ENCODE assay signal across 8 cellular contexts in the genomic region with DNA sequence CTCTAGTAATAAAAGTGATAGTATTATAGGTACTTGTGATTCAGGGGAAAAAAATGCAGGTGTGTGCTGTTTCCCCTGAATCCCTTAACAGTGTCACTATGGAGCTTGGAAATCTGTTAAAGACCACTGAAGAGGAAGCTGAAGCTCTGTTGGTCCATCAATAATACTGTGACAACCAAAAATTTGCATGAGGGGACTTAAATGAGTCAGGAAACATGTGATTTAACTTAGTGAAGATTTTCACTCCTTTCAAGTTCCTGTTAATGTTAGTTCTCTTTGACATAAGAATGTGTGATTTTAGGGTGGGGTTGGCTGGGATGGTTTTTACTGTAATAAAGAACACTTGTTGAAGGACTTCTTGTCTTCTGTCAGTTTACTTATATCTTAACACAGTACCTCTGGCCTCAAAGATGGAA. TPM values are rescaled to one million over a fixed set of nuclear protein-coding genes. Genes with fewer than 3 reads are reported as not detected.
DNase-seq lines count a peak whose midpoint lies in the region; ATAC-seq lines count a peak whose summit lies in the region.

No MANE protein-coding gene starts in this region.

- CTCF ChIA-PET in naive thymus-derived CD4-positive, alpha-beta T cell (lab: Charles Lee): interaction anchor here (0.6 to 0.9 kb wide), 2 partner anchors 89 to 243 kb away, joined by 3 to 5 read pairs; a partner anchor contains a TSS

- peaks cover 2 to 18% (median 9%) of the 10 kb centered on the region in 11 donors for H3K9me3 Mint-ChIP-seq in naive thymus-derived CD4-positive, alpha-beta T cell

- no peaks in the 10 kb centered on the region for H3K9me3 ChIP-seq in naive thymus-derived CD4-positive, alpha-beta T cell (ENCODE audit: control insufficient read depth in 2 of 3, low read length in 3 of 3)

- peak; percentile 51 for DNase-seq in MV-4-11 (lab: John Stamatoyannopoulos, UW)
- DNase-seq in naive thymus-derived CD4-positive, alpha-beta T cell: peak in 3 of 9 donors; percentile 19 to 47 (median 39)
- no peak for DNase-seq in NCI-H1436 (lab: John Stamatoyannopoulos, UW)
- DNase-seq in head of caudate nucleus: no peak
- no peak for DNase-seq in SHP77 (lab: John Stamatoyannopoulos, UW)
- DNase-seq in DMS79 (lab: John Stamatoyannopoulos, UW): no peak

- ATAC-seq in GM18870 (IDR thresholded peaks at IDR 0.05; ENCODE audit: unreplicated experiment) (peak; percentile 54), HG02571 (IDR thresholded peaks at IDR 0.05; ENCODE audit: unreplicated experiment) (peak; percentile 58)
- ATAC-seq in naive thymus-derived CD4-positive, alpha-beta T cell: peak; percentile 65

- H3K4me1 Mint-ChIP-seq in naive thymus-derived CD4-positive, alpha-beta T cell: peaks cover 38 to 87% (median 80%) of the 10 kb centered on the region in 7 donors

- H3K4me3 ChIP-seq in naive thymus-derived CD4-positive, alpha-beta T cell (ENCODE audit: low read length): peak overlapping the region; percentile 4

- peak overlapping the region in 8 of 10 donors; percentile 24 to 77 (median 58) for H3K4me3 Mint-ChIP-seq in naive thymus-derived CD4-positive, alpha-beta T cell

- no peaks in the 10 kb centered on the region for H3K36me3 ChIP-seq in naive thymus-derived CD4-positive, alpha-beta T cell (ENCODE audit: control insufficient read depth in 2 of 3, insufficient read depth in 3 of 3, low read length in 3 of 3)

- peak overlapping the region; percentile 65 to 99 (median 90) for H3K27ac Mint-ChIP-seq in naive thymus-derived CD4-positive, alpha-beta T cell

- intact Hi-C loops in naive thymus-derived CD4-positive, alpha-beta T cell (cut with micrococcal nuclease): loop anchor here in 1 of 2 donors (2.0 to 10.0 kb wide), 2 partner anchors 14 to 522 kb away; a partner anchor contains a TSS
- intact Hi-C loops in head of caudate nucleus (cut with DNase I): no loop called here

- no peaks in the 10 kb centered on the region for H3K27me3 Mint-ChIP-seq in naive thymus-derived CD4-positive, alpha-beta T cell

- POLR2A ChIA-PET in naive thymus-derived CD4-positive, alpha-beta T cell (lab: Charles Lee): interaction anchor here (0.8 to 1.3 kb wide), 4 partner anchors 20 to 111 kb away, joined by 3 to 4 read pairs (median 4); no protein-coding TSS in a partner anchor

- H3K27me3 ChIP-seq in naive thymus-derived CD4-positive, alpha-beta T cell (ENCODE audit: control insufficient read depth in 2 of 2, insufficient read depth in 2 of 2, low read length in 2 of 2): no peaks in the 10 kb centered on the region

- H3K36me3 Mint-ChIP-seq in naive thymus-derived CD4-positive, alpha-beta T cell: peaks cover 4 to 32% (median 9%) of the 10 kb centered on the region in 5 donors

- peaks cover 50 to 64% of the 10 kb centered on the region in 2 donors for H3K4me1 ChIP-seq in naive thymus-derived CD4-positive, alpha-beta T cell (ENCODE audit: control insufficient read depth in 2 of 2, insufficient read depth in 2 of 2, low read length in 2 of 2)

- H3K27ac ChIP-seq in naive thymus-derived CD4-positive, alpha-beta T cell (ENCODE audit: low read depth, low read length): peak overlapping the region; percentile 62

RNA-seq across cellular contexts. Expression of a gene that starts 32.0 kb away (rescaled TPM):
- under 1 TPM in 2 of 5 experiments, not detected in 3; 0.05 to 0.13 TPM for total RNA-seq in naive thymus-derived CD4-positive, alpha-beta T cell
- polyA plus RNA-seq in naive thymus-derived CD4-positive, alpha-beta T cell: not detected
